Comparison of ENCODE assay signal across 9 cellular contexts in the genomic region with DNA sequence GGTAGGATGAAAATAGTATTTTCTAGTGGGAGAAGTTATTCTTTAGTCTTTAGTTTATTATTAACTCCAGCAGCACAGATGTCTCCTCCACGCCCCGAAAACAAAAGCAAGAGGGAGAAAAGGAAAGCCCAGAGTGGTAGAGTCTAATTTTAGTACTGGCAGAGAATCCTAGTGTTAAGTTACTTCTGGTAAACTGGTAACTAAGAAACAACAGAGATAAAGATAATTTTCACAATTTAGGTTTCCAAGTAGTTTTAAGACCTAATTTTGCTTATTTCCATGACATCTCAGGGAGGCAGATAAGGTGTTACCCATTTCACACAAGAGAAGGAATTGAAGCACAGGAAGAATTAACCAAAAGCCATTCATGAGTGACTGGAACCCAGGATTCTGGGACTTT. TPM values are rescaled to one million over a fixed set of nuclear protein-coding genes. Genes with fewer than 3 reads are reported as not detected.
DNase-seq lines count a peak whose midpoint lies in the region; ATAC-seq, FAIRE-seq and TF ChIP-seq lines count a peak whose summit lies in the region.
"Had no signal": no experiment of that assay in that cellular context is flagged by ENCODE, and none has a peak within 500 bp of the region (broad histone marks: within the 10 kb centered on the region; RNA-seq: fewer than 3 reads in every experiment).

No MANE protein-coding gene starts in this region.

- no peak for TF ChIP-seq EP300 in gastroesophageal sphincter (IDR thresholded peaks at IDR 0.05)

- TF ChIP-seq POLR2A in Peyer's patch (IDR thresholded peaks at IDR 0.05), result no peak
- no peak for TF ChIP-seq POLR2A in gastroesophageal sphincter (IDR thresholded peaks at IDR 0.05)

- peak overlapping the region; percentile 67; the same call in 1 of the 2 replicates for H3K27ac ChIP-seq in C4-2B
- peak overlapping the region in 3 of 4 donors; percentile 30 to 81 (median 75) for H3K27ac ChIP-seq in Peyer's patch
- peak overlapping the region; percentile 85 to 91 (median 88) for H3K27ac ChIP-seq in gastroesophageal sphincter
- peak overlapping the region; percentile 37 to 89 (median 86) for H3K27ac ChIP-seq in pancreas

- peaks cover 0 to 17% (median 3%) of the 10 kb centered on the region in 3 donors for H3K36me3 ChIP-seq in Peyer's patch
- peaks cover 0 to 22% of the 10 kb centered on the region in 2 donors for H3K36me3 ChIP-seq in gastroesophageal sphincter
- H3K36me3 ChIP-seq in pancreas, result peaks cover 3 to 12% (median 5%) of the 10 kb centered on the region in 3 donors
- peaks cover 17% of the 10 kb centered on the region for H3K36me3 ChIP-seq in MG63

- WGBS in gastroesophageal sphincter (ENCODE audit: low coverage in 1 of 2), 2 donors, result 10 to 17% methylated on average over 2 of the region's 2 CpGs
- WGBS in pancreas, 2 donors, result 0 to 4% methylated on average over 2 of the region's 2 CpGs

- TF ChIP-seq CTCF in C4-2B (conservative IDR thresholded peaks at IDR 0.05), result no peak
- no peak for TF ChIP-seq CTCF in Peyer's patch (IDR thresholded peaks at IDR 0.05)
- no peak for TF ChIP-seq CTCF in gastroesophageal sphincter (IDR thresholded peaks at IDR 0.05)
- no peak for TF ChIP-seq CTCF in pancreas (IDR thresholded peaks at IDR 0.05)

- no peaks in the 10 kb centered on the region for H3K9me3 ChIP-seq in Peyer's patch
- no peaks in the 10 kb centered on the region for H3K9me3 ChIP-seq in gastroesophageal sphincter
- H3K9me3 ChIP-seq in pancreas, result no peaks in the 10 kb centered on the region
- H3K9me3 ChIP-seq in MG63, result no peaks in the 10 kb centered on the region

- H3K4me3 ChIP-seq in Peyer's patch (no peak overlapping the region), gastroesophageal sphincter (peak overlapping the region; percentile 3 to 14), pancreas (peak overlapping the region in 1 of 4 donors; percentile 4), MG63 (no peak overlapping the region)

- no peak for DNase-seq in Peyer's patch
- DNase-seq in pancreas, result no peak
- DNase-seq in activated effector memory CD4-positive, alpha-beta T cell treated with anti-CD3 and anti-CD28 coated beads, Interleukin-2, amount 50 U/mL, for 16 hours, result no peak
- DNase-seq in MV-4-11 (lab: John Stamatoyannopoulos, UW), result no peak
- no peak for DNase-seq in COLO829 (ENCODE audit: low spot score)
- DNase-seq in MG63, result no peak
- DNase-seq: NCI-H1417 treated with DMSO at 0.1 percent for 48 hours had no signal

- FAIRE-seq in pancreas (lab: Jason Lieb, UNC), result no peak

- ATAC-seq in gastroesophageal sphincter (peak; percentile 60), pancreas (peak; percentile 30 to 70 (median 58))

- intact Hi-C loops in pancreas (cut with DNase I), result no loop called here

- H3K27me3 ChIP-seq in Peyer's patch, result no peaks in the 10 kb centered on the region
- no peaks in the 10 kb centered on the region for H3K27me3 ChIP-seq in gastroesophageal sphincter
- no peaks in the 10 kb centered on the region for H3K27me3 ChIP-seq in pancreas
- no peaks in the 10 kb centered on the region for H3K27me3 ChIP-seq in MG63

- H3K4me1 ChIP-seq in Peyer's patch (peaks cover 0 to 25% (median 0%) of the 10 kb centered on the region in 4 donors), gastroesophageal sphincter (peaks cover 12 to 42% (median 23%) of the 10 kb centered on the region in 3 donors), pancreas (peaks cover 27 to 33% (median 32%) of the 10 kb centered on the region in 3 donors)

RNA-seq across cellular contexts. Expression of a gene that starts 16.3 kb away (rescaled TPM):
- total RNA-seq in Peyer's patch (100 to 1,000 TPM; 118 to 246 (median 203) TPM), gastroesophageal sphincter (100 to 1,000 TPM; 197 to 324 (median 245) TPM), pancreas (100 to 1,000 TPM; 134 to 229 (median 180) TPM)
- polyA plus RNA-seq in pancreas, result 100 to 1,000 TPM; 246 to 350 TPM
- 213 and 230 TPM in 2 replicates for total RNA-seq in MG63 (2014; rRNA removed; shearing (Covaris generic); ENCODE audit: low replicate concordance)

RNA-seq across cellular contexts. Expression of a gene that starts 33.4 kb away (rescaled TPM):
- total RNA-seq in Peyer's patch, result 10 to 100 TPM; 25.6 to 38.0 (median 29.8) TPM
- total RNA-seq in gastroesophageal sphincter, result 10 to 100 TPM; 26.7 to 54.9 (median 33.3) TPM
- total RNA-seq in pancreas, result 10 to 100 TPM; 13.5 to 31.5 (median 19.6) TPM
- polyA plus RNA-seq in pancreas, result 10 to 100 TPM; 11.6 to 17.3 TPM
- total RNA-seq in MG63 (2014; rRNA removed; shearing (Covaris generic); ENCODE audit: low replicate concordance), result 5.7 and 12.4 TPM in 2 replicates

Comparison
In these comparisons a context has a peak if more than half of its experiments do, and no peak if none do; other contexts are left out.
1. H3K4me3 ChIP-seq: peak in gastroesophageal sphincter (2 of 2); none in Peyer's patch (0 of 4) and MG63 (single experiment).
2. Peak in every context shown above with its lines, with median percentiles within 50 percentile points of each other: H3K27ac ChIP-seq.